ENCODE assay signal across 8 cellular contexts in the genomic region with DNA sequence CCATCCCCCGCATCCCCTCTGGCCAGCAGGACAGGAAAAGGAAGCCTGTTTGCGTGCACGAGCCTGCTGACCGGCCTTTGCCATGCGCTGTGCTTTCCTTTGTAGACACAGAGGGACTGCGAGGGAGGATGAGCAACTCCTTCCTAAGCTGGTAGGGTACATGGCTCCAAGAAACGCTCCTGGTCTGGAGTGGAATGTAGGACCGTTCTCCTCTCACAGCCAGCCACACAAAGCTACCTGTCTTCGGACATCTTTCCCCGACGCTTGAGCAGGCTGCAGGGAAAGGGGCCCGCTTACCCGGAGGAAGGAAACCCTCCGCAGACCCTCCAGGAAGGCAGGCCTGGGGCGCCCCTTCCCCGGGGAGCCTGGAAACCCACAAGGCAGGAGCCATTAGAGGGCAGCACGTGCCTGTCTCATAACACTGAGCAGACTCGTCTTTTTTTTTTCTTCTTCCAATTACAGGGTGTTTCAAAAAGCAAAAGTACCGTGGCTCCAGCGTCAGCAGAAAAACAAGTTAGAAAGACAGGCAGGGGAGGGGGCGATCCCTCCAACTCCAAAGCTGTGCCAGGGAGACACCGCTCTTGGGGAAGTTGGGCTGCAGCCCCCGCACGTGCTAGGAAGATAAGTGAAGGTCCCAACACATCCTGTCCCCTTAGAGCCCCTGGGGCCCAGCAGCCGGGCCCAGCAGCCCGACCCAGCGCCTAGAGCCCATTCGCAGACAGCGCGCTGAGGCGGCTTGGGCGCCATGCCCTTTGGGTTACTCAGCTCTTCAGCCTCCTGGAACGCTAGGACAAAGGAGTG.
A peak's percentile ranks its signal among the peaks of the same experiment; 100 is the strongest.
DNase-seq lines count a peak whose midpoint lies in the region; ATAC-seq and TF ChIP-seq lines count a peak whose summit lies in the region.

No MANE protein-coding gene starts in this region.

- peak; percentile 60 for ATAC-seq in HG02798 (IDR thresholded peaks at IDR 0.05; ENCODE audit: poor library complexity, unreplicated experiment)
- peak; percentile 82 for ATAC-seq in naive thymus-derived CD4-positive, alpha-beta T cell
- ATAC-seq in HG02885 (IDR thresholded peaks at IDR 0.05; ENCODE audit: poor library complexity, unreplicated experiment): no peak

- CTCF ChIA-PET in OCI-LY7 (lab: Charles Lee; ENCODE audit: unreplicated experiment): interaction anchor here (0.6 to 0.9 kb wide), 2 partner anchors 97 to 388 kb away, joined by 4 read pairs; no protein-coding TSS in a partner anchor
- CTCF ChIA-PET in naive thymus-derived CD4-positive, alpha-beta T cell (lab: Charles Lee): interaction anchor here (0.6 to 2.7 kb wide), 18 partner anchors 13 to 1665 kb away, joined by 3 to 26 read pairs (median 4); no protein-coding TSS in a partner anchor

- intact Hi-C loops in OCI-LY7 (cut with micrococcal nuclease; ENCODE audit: unreplicated experiment): no loop called here
- intact Hi-C loops in naive thymus-derived CD4-positive, alpha-beta T cell (cut with micrococcal nuclease): loop anchor here (1.0 to 5.0 kb wide), 11 partner anchors 26 to 1498 kb away; a partner anchor contains a TSS

- TF ChIP-seq CTCF in OCI-LY7 (conservative IDR thresholded peaks at IDR 0.05; ENCODE audit: low read length): peak; percentile 68

- no peaks in the 10 kb centered on the region for H3K9me2 ChIP-seq in OCI-LY7 (ENCODE audit: insufficient read depth, low read length)

- peak overlapping the region; percentile 47 to 84 (median 74) for H3K27ac Mint-ChIP-seq in naive thymus-derived CD4-positive, alpha-beta T cell

- H3K36me3 Mint-ChIP-seq in naive thymus-derived CD4-positive, alpha-beta T cell: peaks cover 0 to 2% (median 0%) of the 10 kb centered on the region in 5 donors

- no peak overlapping the region for H3K27ac ChIP-seq in OCI-LY7 (ENCODE audit: low read depth, low read length, poor library complexity, severe bottlenecking)
- H3K27ac ChIP-seq in naive thymus-derived CD4-positive, alpha-beta T cell (ENCODE audit: low read depth, low read length): no peak overlapping the region

- no peaks in the 10 kb centered on the region for H3K27me3 ChIP-seq in naive thymus-derived CD4-positive, alpha-beta T cell (ENCODE audit: control insufficient read depth in 2 of 2, insufficient read depth in 2 of 2, low read length in 2 of 2)

- H3K27me3 Mint-ChIP-seq in naive thymus-derived CD4-positive, alpha-beta T cell: peaks cover 0 to 43% (median 0%) of the 10 kb centered on the region in 5 donors

- H3K4me3 Mint-ChIP-seq in naive thymus-derived CD4-positive, alpha-beta T cell: peak overlapping the region; percentile 67 to 89 (median 81)

- peaks cover 6 to 28% (median 12%) of the 10 kb centered on the region in 7 donors for H3K4me1 Mint-ChIP-seq in naive thymus-derived CD4-positive, alpha-beta T cell

- DNase-seq in COLO668 (lab: John Stamatoyannopoulos, UW; ENCODE audit: unreplicated experiment): peak; percentile 43
- DNase-seq in OCI-LY7 (ENCODE audit: low spot score): peak; percentile 33
- DNase-seq in activated T-helper 1 cell treated with Interleukin-2 at 50 U/mL for 16 hours (ENCODE audit: low read depth): peak; percentile 10
- peak; percentile 68 for DNase-seq in fibroblast of gingiva (ENCODE audit: low read depth)
- DNase-seq in naive thymus-derived CD4-positive, alpha-beta T cell: peak; percentile 33 to 74 (median 62)
- DNase-seq in stromal cell of bone marrow (ENCODE audit: low read depth): peak; percentile 64

- no peak overlapping the region for H2AFZ ChIP-seq in OCI-LY7 (ENCODE audit: low read length)

- H3K4me3 ChIP-seq in OCI-LY7 (ENCODE audit: low read depth, low read length, poor library complexity, severe bottlenecking): no peak overlapping the region
- peak overlapping the region; percentile 44 for H3K4me3 ChIP-seq in naive thymus-derived CD4-positive, alpha-beta T cell (ENCODE audit: low read length)

- H3K9me3 Mint-ChIP-seq in naive thymus-derived CD4-positive, alpha-beta T cell: no peaks in the 10 kb centered on the region

- no peak overlapping the region for H3K4me2 ChIP-seq in OCI-LY7 (ENCODE audit: low read length)

- no peaks in the 10 kb centered on the region for H3K79me2 ChIP-seq in OCI-LY7 (ENCODE audit: insufficient read depth, low read depth, low read length)

- no TSS peak for BruUV-seq in OCI-LY7 (replicated peaks; lab: Mats Ljungman, UMichigan)

- H3K36me3 ChIP-seq in OCI-LY7 (ENCODE audit: insufficient read depth, low read length): no peaks in the 10 kb centered on the region
- H3K36me3 ChIP-seq in naive thymus-derived CD4-positive, alpha-beta T cell (ENCODE audit: control insufficient read depth in 2 of 3, insufficient read depth in 3 of 3, low read length in 3 of 3): no peaks in the 10 kb centered on the region

- no peaks in the 10 kb centered on the region for H3K9me3 ChIP-seq in OCI-LY7 (ENCODE audit: low read length)
- no peaks in the 10 kb centered on the region for H3K9me3 ChIP-seq in naive thymus-derived CD4-positive, alpha-beta T cell (ENCODE audit: control insufficient read depth in 2 of 3, low read length in 3 of 3)

- POLR2A ChIA-PET in OCI-LY7 (lab: Charles Lee): interaction anchor here (0.5 to 0.9 kb wide), 2 partner anchors 18 to 693 kb away, joined by 3 to 7 read pairs; no protein-coding TSS in a partner anchor
- POLR2A ChIA-PET in naive thymus-derived CD4-positive, alpha-beta T cell (lab: Charles Lee): interaction anchor here (0.6 to 0.9 kb wide), 4 partner anchors 111 to 879 kb away, joined by 3 read pairs; no protein-coding TSS in a partner anchor

- H4K20me1 ChIP-seq in OCI-LY7 (ENCODE audit: insufficient read depth, low read length): no peaks in the 10 kb centered on the region

- no peaks in the 10 kb centered on the region for H3K4me1 ChIP-seq in OCI-LY7 (ENCODE audit: insufficient read depth, low read length, poor library complexity, severe bottlenecking)
- H3K4me1 ChIP-seq in naive thymus-derived CD4-positive, alpha-beta T cell (ENCODE audit: control insufficient read depth in 2 of 2, insufficient read depth in 2 of 2, low read length in 2 of 2): peaks cover 0 to 5% of the 10 kb centered on the region in 2 donors

Comparison
In these comparisons a context has a peak if more than half of its experiments do, and no peak if none do; other contexts are left out.
1. DNase-seq: peak in every context shown above with its lines; median percentile 68 in fibroblast of gingiva; 64 in stromal cell of bone marrow; 62 in naive thymus-derived CD4-positive, alpha-beta T cell; 43 in COLO668; 33 in OCI-LY7; 10 in activated T-helper 1 cell treated with Interleukin-2 at 50 U/mL for 16 hours.